ENCODE assay signal across 20 cellular contexts in genomic region chr20:23153696-23154341, GRCh38.
DNase-seq lines count a peak whose midpoint lies in the region; ATAC-seq and TF ChIP-seq lines count a peak whose summit lies in the region.
"Had no signal": no experiment of that assay in that cellular context is flagged by ENCODE, and none has a peak within 500 bp of the region (broad histone marks: within the 10 kb centered on the region; RNA-seq: fewer than 3 reads in every experiment).

No MANE protein-coding gene starts in this region.

- H3K27me3 ChIP-seq in heart right ventricle (no peaks in the 10 kb centered on the region), muscle layer of colon (ENCODE audit: control insufficient read depth in 1 of 2, insufficient read depth in 2 of 2, low read length in 2 of 2) (no peaks in the 10 kb centered on the region), H7 (ENCODE audit: control insufficient read depth, insufficient read depth, low read length) (no peaks in the 10 kb centered on the region)

- H3K27ac ChIP-seq in heart right ventricle: peak overlapping the region in 7 of 10 donors; percentile 15 to 89 (median 72)
- peak overlapping the region; percentile 94 to 95 for H3K27ac ChIP-seq in coronary artery
- peak overlapping the region; percentile 1 for H3K27ac ChIP-seq in muscle layer of colon (ENCODE audit: low read depth, low read length)

- intact Hi-C loops in heart right ventricle (cut with DNase I) (no loop called here), Right ventricle myocardium superior (cut with DNase I) (no loop called here)

- DNase-seq in heart right ventricle: no peak
- no peak for DNase-seq in Right ventricle myocardium superior
- DNase-seq in coronary artery (ENCODE audit: low spot score): peak; percentile 69
- no peak for DNase-seq in H7
- no peak for DNase-seq in activated CD4-positive, alpha-beta T cell treated with anti-CD3 and anti-CD28 coated beads, Interleukin-2, amount 10 ng/mL, durations not matched to agents 7 days and 5 days
- DNase-seq in HT-29 (ENCODE audit: low spot score): no peak
- DNase-seq: activated CD4-positive, alpha-beta T cell treated with anti-CD3 and anti-CD28 coated beads for 36 hours; activated gamma-delta T cell; CD4-positive, alpha-beta T cell; effector memory CD4-positive, alpha-beta T cell; hippocampal formation; KBM-7; natural killer cell; NCI-H1105; NCI-H2107; NCI-H524 treated with DMSO at 0.1 percent for 48 hours; stimulated activated naive CD8-positive, alpha-beta T cell treated with anti-CD3 and anti-CD28 coated beads, Interleukin-15, amount 100 ng/mL, for 72 hours had no signal

- ATAC-seq in heart right ventricle: no peak
- no peak for ATAC-seq in Right ventricle myocardium superior (ENCODE audit: poor library complexity)
- no peak for ATAC-seq in GM18907 (IDR thresholded peaks at IDR 0.05; ENCODE audit: unreplicated experiment)
- ATAC-seq: activated CD4-positive, alpha-beta T cell treated with anti-CD3 and anti-CD28 coated beads for 36 hours; natural killer cell; stimulated activated naive CD8-positive, alpha-beta T cell treated with anti-CD3 and anti-CD28 coated beads, Interleukin-15, amount 100 ng/mL, for 72 hours had no signal

- no peaks in the 10 kb centered on the region for H3K9me3 ChIP-seq in heart right ventricle
- H3K9me3 ChIP-seq in muscle layer of colon (ENCODE audit: low read length): no peaks in the 10 kb centered on the region

- 79 to 90% methylated on average over 4 of the region's 4 CpGs for WGBS in heart right ventricle, 2 donors

- POLR2A ChIA-PET in activated CD4-positive, alpha-beta T cell treated with anti-CD3 and anti-CD28 coated beads, Interleukin-2, amount 10 ng/mL, durations not matched to agents 7 days and 5 days (lab: Charles Lee): no interaction called here

- no peaks in the 10 kb centered on the region for H3K27me3 Mint-ChIP-seq in activated CD4-positive, alpha-beta T cell treated with anti-CD3 and anti-CD28 coated beads, Interleukin-2, amount 10 ng/mL, durations not matched to agents 7 days and 5 days
- H3K27me3 Mint-ChIP-seq: activated CD4-positive, alpha-beta T cell treated with anti-CD3 and anti-CD28 coated beads for 36 hours; CD4-positive, alpha-beta T cell had no signal

- H3K4me3 ChIP-seq in heart right ventricle: no peak overlapping the region
- no peak overlapping the region for H3K4me3 ChIP-seq in coronary artery
- H3K4me3 ChIP-seq in muscle layer of colon (ENCODE audit: low read depth in 1 of 2, low read length in 2 of 2): no peak overlapping the region
- H3K4me3 ChIP-seq in H7 (ENCODE audit: insufficient read depth, low read depth, low read length): no peak overlapping the region

- CTCF ChIA-PET in activated CD4-positive, alpha-beta T cell treated with anti-CD3 and anti-CD28 coated beads, Interleukin-2, amount 10 ng/mL, durations not matched to agents 7 days and 5 days (lab: Charles Lee): interaction anchor here (0.7 to 1.6 kb wide), 2 partner anchors 11 to 17 kb away, joined by 3 read pairs; no protein-coding TSS in a partner anchor

- H3K4me1 Mint-ChIP-seq in activated CD4-positive, alpha-beta T cell treated with anti-CD3 and anti-CD28 coated beads, Interleukin-2, amount 10 ng/mL, durations not matched to agents 7 days and 5 days: peaks cover 39% of the 10 kb centered on the region
- H3K4me1 Mint-ChIP-seq: central memory CD8-positive, alpha-beta T cell; stimulated activated naive CD8-positive, alpha-beta T cell treated with anti-CD3 and anti-CD28 coated beads, Interleukin-15, amount 100 ng/mL, for 72 hours had no signal

- H3K36me3 ChIP-seq in heart right ventricle: no peaks in the 10 kb centered on the region
- no peaks in the 10 kb centered on the region for H3K36me3 ChIP-seq in muscle layer of colon (ENCODE audit: insufficient read depth, low read length)
- H3K36me3 ChIP-seq in H7 (replicated peaks; ENCODE audit: control insufficient read depth, insufficient read depth, low read length): no peaks in the 10 kb centered on the region

- H3K9me3 Mint-ChIP-seq in activated CD4-positive, alpha-beta T cell treated with anti-CD3 and anti-CD28 coated beads, Interleukin-2, amount 10 ng/mL, durations not matched to agents 7 days and 5 days: no peaks in the 10 kb centered on the region
- H3K9me3 Mint-ChIP-seq: CD4-positive, alpha-beta T cell; central memory CD8-positive, alpha-beta T cell; natural killer cell; stimulated activated naive CD8-positive, alpha-beta T cell treated with anti-CD3 and anti-CD28 coated beads, Interleukin-15, amount 100 ng/mL, for 72 hours had no signal

- H3K36me3 Mint-ChIP-seq in activated CD4-positive, alpha-beta T cell treated with anti-CD3 and anti-CD28 coated beads, Interleukin-2, amount 10 ng/mL, durations not matched to agents 7 days and 5 days (ENCODE audit: low read depth): no peaks in the 10 kb centered on the region
- H3K36me3 Mint-ChIP-seq: natural killer cell had no signal

- no peak overlapping the region for H3K27ac Mint-ChIP-seq in activated CD4-positive, alpha-beta T cell treated with anti-CD3 and anti-CD28 coated beads, Interleukin-2, amount 10 ng/mL, durations not matched to agents 7 days and 5 days
- H3K27ac Mint-ChIP-seq: activated CD4-positive, alpha-beta T cell treated with anti-CD3 and anti-CD28 coated beads for 36 hours; CD4-positive, alpha-beta T cell; natural killer cell; stimulated activated naive CD8-positive, alpha-beta T cell treated with anti-CD3 and anti-CD28 coated beads, Interleukin-15, amount 100 ng/mL, for 72 hours had no signal

- no peak for TF ChIP-seq CTCF in heart right ventricle (IDR thresholded peaks at IDR 0.05)
- no peak for TF ChIP-seq CTCF in coronary artery (IDR thresholded peaks at IDR 0.05)

- no peak overlapping the region for H3K9ac ChIP-seq in muscle layer of colon (ENCODE audit: low read length)

- H3K4me1 ChIP-seq in heart right ventricle (peaks cover 13 to 95% (median 57%) of the 10 kb centered on the region in 9 donors), muscle layer of colon (ENCODE audit: insufficient read depth, low read length) (peaks cover 10% of the 10 kb centered on the region)

- H3K4me3 Mint-ChIP-seq in activated CD4-positive, alpha-beta T cell treated with anti-CD3 and anti-CD28 coated beads, Interleukin-2, amount 10 ng/mL, durations not matched to agents 7 days and 5 days: no peak overlapping the region
- H3K4me3 Mint-ChIP-seq: activated CD4-positive, alpha-beta T cell treated with anti-CD3 and anti-CD28 coated beads for 36 hours; CD4-positive, alpha-beta T cell; central memory CD8-positive, alpha-beta T cell; natural killer cell; stimulated activated naive CD8-positive, alpha-beta T cell treated with anti-CD3 and anti-CD28 coated beads, Interleukin-15, amount 100 ng/mL, for 72 hours had no signal

Comparison
In these comparisons a context has a peak if more than half of its experiments do, and no peak if none do; other contexts are left out.
1. H3K27ac ChIP-seq: peak in every context shown above with its lines; median percentile 94 in coronary artery; 72 in heart right ventricle; 1 in muscle layer of colon.